ENCODE assay signal across 6 cellular contexts in genomic region chr17:4898927-4899326, GRCh38. TPM values are rescaled to one million over a fixed set of nuclear protein-coding genes. Genes with fewer than 3 reads are reported as not detected.
A peak's percentile ranks its signal among the peaks of the same experiment; 100 is the strongest.
DNase-seq lines count a peak whose midpoint lies in the region; ATAC-seq, FAIRE-seq and TF ChIP-seq lines count a peak whose summit lies in the region.

No MANE protein-coding gene starts in this region.

- H3K36me3 Mint-ChIP-seq in Caco-2 (ENCODE audit: insufficient read depth, unreplicated experiment), result peaks cover 20% of the 10 kb centered on the region

- peak overlapping the region; percentile 33 for H3K27ac ChIP-seq in osteoblast (ENCODE audit: low read depth, low read length)

- peak overlapping the region; percentile 85 for H3K4me2 ChIP-seq in osteoblast (ENCODE audit: insufficient read depth, low read length)

- CTCF ChIA-PET in Caco-2 (lab: Charles Lee), result no interaction called here

- H3K4me1 Mint-ChIP-seq in Caco-2 (ENCODE audit: low read depth, unreplicated experiment), result peaks cover 10% of the 10 kb centered on the region

- no TSS peak for BruUV-seq in Caco-2 (replicated peaks; lab: Mats Ljungman, UMichigan)

- POLR2A ChIA-PET in Caco-2 (lab: Charles Lee), result no interaction called here

- FAIRE-seq in bronchial epithelial cell (lab: Jason Lieb, UNC), result no peak

- no peak for TF ChIP-seq CTCF in bronchial epithelial cell (IDR thresholded peaks at IDR 0.05; ENCODE audit: insufficient read depth, low read length, severe bottlenecking)
- no peak for TF ChIP-seq CTCF in osteoblast (IDR thresholded peaks at IDR 0.05; ENCODE audit: extremely low read depth, low read depth, low read length)
- no peak for TF ChIP-seq CTCF in Caco-2 (IDR thresholded peaks at IDR 0.05; ENCODE audit: insufficient read depth in 1 of 2, low read depth in 1 of 2, low read length in 1 of 2, severe bottlenecking in 1 of 2, unreplicated experiment in 1 of 2)

- no peak overlapping the region for H3K27ac Mint-ChIP-seq in Caco-2 (ENCODE audit: unreplicated experiment)

- H3K27me3 ChIP-seq in bronchial epithelial cell (ENCODE audit: control insufficient read depth, insufficient read depth, low read length) (no peaks in the 10 kb centered on the region), osteoblast (ENCODE audit: insufficient read depth, low read length) (no peaks in the 10 kb centered on the region), Caco-2 (replicated peaks; ENCODE audit: control insufficient read depth, insufficient read depth, low read length) (no peaks in the 10 kb centered on the region)

- no peaks in the 10 kb centered on the region for H3K9me3 Mint-ChIP-seq in Caco-2 (ENCODE audit: unreplicated experiment)

- ATAC-seq in GM19455 (IDR thresholded peaks at IDR 0.05; ENCODE audit: unreplicated experiment), result peak; percentile 11

- no peaks in the 10 kb centered on the region for H3K79me2 ChIP-seq in osteoblast (ENCODE audit: insufficient read depth, low read length)

- intact Hi-C loops in Caco-2 (cut with micrococcal nuclease; ENCODE audit: unreplicated experiment), result no loop called here

- no peak overlapping the region for H2AFZ ChIP-seq in osteoblast (ENCODE audit: low read length)

- H3K4me1 ChIP-seq in osteoblast (ENCODE audit: insufficient read depth, low read length) (peaks cover 17% of the 10 kb centered on the region), Caco-2 (peaks cover 3% of the 10 kb centered on the region; the same call in 1 of the 2 replicates)

- peak overlapping the region; percentile 45 for H3K4me3 ChIP-seq in bronchial epithelial cell (ENCODE audit: low read depth, low read length)
- H3K4me3 ChIP-seq in osteoblast (ENCODE audit: insufficient read depth, low read length), result peak overlapping the region; percentile 72
- no peak overlapping the region for H3K4me3 ChIP-seq in Caco-2 (ENCODE audit: low read depth, low read length)

- DNase-seq in bronchial epithelial cell (ENCODE audit: low read depth) (no peak), osteoblast (ENCODE audit: insufficient read length, low spot score, missing footprints) (no peak), Caco-2 (no peak), NCI-H2107 (lab: John Stamatoyannopoulos, UW) (no peak), NOMO-1 (lab: John Stamatoyannopoulos, UW; ENCODE audit: unreplicated experiment in 2 of 2) (no peak)

- H3K36me3 ChIP-seq in bronchial epithelial cell (ENCODE audit: control insufficient read depth, insufficient read depth, low read length) (peaks cover 30% of the 10 kb centered on the region), osteoblast (ENCODE audit: insufficient read depth, low read length) (peaks cover 26% of the 10 kb centered on the region), Caco-2 (ENCODE audit: control insufficient read depth, insufficient read depth, low read length) (no peaks in the 10 kb centered on the region)

- H4K20me1 ChIP-seq in osteoblast (ENCODE audit: insufficient read depth, low read length), result peaks cover 8% of the 10 kb centered on the region

- no peak overlapping the region for H3K4me3 Mint-ChIP-seq in Caco-2 (ENCODE audit: unreplicated experiment)

- H3K9me3 ChIP-seq in osteoblast (ENCODE audit: low read depth, low read length) (no peaks in the 10 kb centered on the region), Caco-2 (no peaks in the 10 kb centered on the region)

- no peaks in the 10 kb centered on the region for H3K27me3 Mint-ChIP-seq in Caco-2 (ENCODE audit: insufficient read depth, unreplicated experiment)

RNA-seq across cellular contexts. Expression of gene C17orf107, which starts 0.4 kb away (rescaled TPM):
- total RNA-seq in bronchial epithelial cell (5.5 and 8.3 TPM in 2 replicates), osteoblast (4.0 and 5.3 TPM in 2 replicates), Caco-2 (2022) (0.86 and 1.0 TPM in 2 replicates)

RNA-seq across cellular contexts. Expression of gene CHRNE, which starts 4.0 kb away (rescaled TPM):
- 0.13 and 0.79 TPM in 2 replicates for total RNA-seq in bronchial epithelial cell
- total RNA-seq in osteoblast, result 1.4 and 1.8 TPM in 2 replicates
- not detected in 2 replicates for total RNA-seq in Caco-2 (2022)

RNA-seq across cellular contexts. Expression of gene GP1BA, which starts 33.1 kb away (rescaled TPM):
- total RNA-seq in bronchial epithelial cell, result not detected in 2 replicates
- not detected in 2 replicates for total RNA-seq in osteoblast
- total RNA-seq in Caco-2 (2022), result not detected in 2 replicates

RNA-seq across cellular contexts. Expression of gene SLC25A11, which starts 40.9 kb away (rescaled TPM):
- total RNA-seq in bronchial epithelial cell, result 51.6 and 71.8 TPM in 2 replicates
- 43.6 and 47.4 TPM in 2 replicates for total RNA-seq in osteoblast
- total RNA-seq in Caco-2 (2022), result 36.5 and 40.1 TPM in 2 replicates

RNA-seq across cellular contexts. Expression of gene RNF167, which starts 41.1 kb away (rescaled TPM):
- total RNA-seq in bronchial epithelial cell (15.8 and 26.0 TPM in 2 replicates), osteoblast (25.3 and 26.5 TPM in 2 replicates), Caco-2 (2022) (55.1 and 60.9 TPM in 2 replicates)
